ENCODE assay signal across 2 cellular contexts in the genomic region with DNA sequence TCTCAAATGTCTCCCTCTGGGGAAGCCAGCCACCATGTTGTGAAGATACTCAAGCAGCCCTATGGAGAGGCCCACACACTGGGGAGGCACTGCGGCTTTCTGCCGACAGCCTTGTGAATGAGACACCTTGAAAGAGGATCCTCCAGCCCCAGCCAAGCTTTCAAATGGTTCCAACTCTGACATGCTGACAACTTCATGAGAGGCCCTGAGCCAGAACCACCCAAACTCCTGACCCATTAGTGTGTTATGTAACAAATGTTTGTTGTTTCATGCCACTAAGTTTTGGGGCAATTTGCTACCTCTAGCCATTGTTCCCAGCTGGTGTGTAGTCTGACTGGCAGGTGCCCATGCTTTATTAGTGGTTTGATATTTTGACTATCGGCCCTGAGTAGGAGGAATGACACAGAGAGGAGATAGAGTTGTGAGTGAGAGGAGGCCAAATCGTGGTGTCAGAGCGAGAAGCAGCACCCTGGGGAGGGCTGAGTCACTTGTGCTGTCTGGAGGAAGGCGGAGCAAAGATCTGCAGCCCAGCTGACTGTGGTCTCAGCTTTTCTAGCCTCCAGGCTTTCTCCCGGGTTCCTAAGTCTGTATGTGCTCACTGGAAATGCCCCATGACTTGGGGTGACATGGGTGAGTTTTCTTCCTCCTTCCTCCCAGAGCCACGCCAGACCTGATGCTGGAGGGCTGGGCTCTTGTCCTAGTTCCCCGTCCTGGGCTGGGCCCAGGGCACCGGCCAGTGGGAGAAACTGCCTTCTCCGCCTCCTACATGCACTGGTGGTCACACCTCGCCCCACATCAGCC.
A peak's percentile ranks its signal among the peaks of the same experiment; 100 is the strongest.
TF ChIP-seq lines count a peak whose summit lies in the region.

No MANE protein-coding gene starts in this region.

TF ChIP-seq in IMR-90, 13 proteins besides CTCF, POLR2A, EP300 and RAD21:
- TF ChIP-seq RCOR1 (IDR thresholded peaks at IDR 0.05; ENCODE audit: insufficient replicate concordance, low read length) (peak; percentile 72), USF2 (IDR thresholded peaks at IDR 0.05; ENCODE audit: low read depth, low read length) (peak; percentile 39; the same call in 1 of the 2 replicates), MAZ (IDR thresholded peaks at IDR 0.05; ENCODE audit: borderline replicate concordance, low read depth, low read length) (no peak), FOS (IDR thresholded peaks at IDR 0.05; ENCODE audit: low read depth, low read length) (peak; percentile 74), CHD1 (IDR thresholded peaks at IDR 0.05; ENCODE audit: low read depth, low read length) (no peak), MAFK (IDR thresholded peaks at IDR 0.05; ENCODE audit: low read depth, low read length) (no peak)

TF ChIP-seq in WTC11, 78 proteins besides CTCF, POLR2A, EP300 and RAD21:
- TF ChIP-seq, protein P1, sequence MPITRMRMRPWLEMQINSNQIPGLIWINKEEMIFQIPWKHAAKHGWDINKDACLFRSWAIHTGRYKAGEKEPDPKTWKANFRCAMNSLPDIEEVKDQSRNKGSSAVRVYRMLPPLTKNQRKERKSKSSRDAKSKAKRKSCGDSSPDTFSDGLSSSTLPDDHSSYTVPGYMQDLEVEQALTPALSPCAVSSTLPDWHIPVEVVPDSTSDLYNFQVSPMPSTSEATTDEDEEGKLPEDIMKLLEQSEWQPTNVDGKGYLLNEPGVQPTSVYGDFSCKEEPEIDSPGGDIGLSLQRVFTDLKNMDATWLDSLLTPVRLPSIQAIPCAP (CRISPR knock-in tag; IDR thresholded peaks at IDR 0.05) = no peak
- no peak for TF ChIP-seq SMAD4 (CRISPR knock-in tag; IDR thresholded peaks at IDR 0.05)
- TF ChIP-seq, protein P2, sequence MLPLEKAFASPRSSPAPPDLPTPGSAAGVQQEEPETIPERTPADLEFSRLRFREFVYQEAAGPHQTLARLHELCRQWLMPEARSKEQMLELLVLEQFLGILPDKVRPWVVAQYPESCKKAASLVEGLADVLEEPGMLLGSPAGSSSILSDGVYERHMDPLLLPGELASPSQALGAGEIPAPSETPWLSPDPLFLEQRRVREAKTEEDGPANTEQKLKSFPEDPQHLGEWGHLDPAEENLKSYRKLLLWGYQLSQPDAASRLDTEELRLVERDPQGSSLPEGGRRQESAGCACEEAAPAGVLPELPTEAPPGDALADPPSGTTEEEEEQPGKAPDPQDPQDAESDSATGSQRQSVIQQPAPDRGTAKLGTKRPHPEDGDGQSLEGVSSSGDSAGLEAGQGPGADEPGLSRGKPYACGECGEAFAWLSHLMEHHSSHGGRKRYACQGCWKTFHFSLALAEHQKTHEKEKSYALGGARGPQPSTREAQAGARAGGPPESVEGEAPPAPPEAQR (CRISPR knock-in tag; IDR thresholded peaks at IDR 0.05) = no peak
